13 cellular contexts compared by ENCODE assay signal in the genomic region with DNA sequence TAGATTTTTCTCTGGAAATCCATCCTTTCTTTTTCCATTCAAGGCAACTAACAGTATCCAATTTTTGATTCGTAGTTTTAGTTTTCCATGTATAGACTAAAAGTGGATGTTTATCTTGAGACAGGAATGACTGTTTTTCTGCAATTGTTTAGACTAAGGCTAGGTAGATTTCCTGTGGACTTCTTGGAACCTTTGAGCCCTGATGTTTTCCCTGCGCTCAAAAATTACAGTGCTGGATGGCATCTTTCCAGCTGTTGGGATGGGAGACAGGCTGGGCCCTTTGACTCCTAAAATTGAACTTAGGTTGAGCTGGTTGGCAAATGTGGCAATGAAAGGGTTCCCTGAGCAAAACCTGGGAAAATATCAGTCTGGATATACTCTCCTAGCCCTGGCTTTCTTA.
DNase-seq lines count a peak whose midpoint lies in the region; ATAC-seq and TF ChIP-seq lines count a peak whose summit lies in the region.
"Had no signal": no experiment of that assay in that cellular context is flagged by ENCODE, and none has a peak within 500 bp of the region (broad histone marks: within the 10 kb centered on the region; RNA-seq: fewer than 3 reads in every experiment).

No MANE protein-coding gene starts in this region.

- in situ Hi-C loops in IMR-90 (cut with MboI; ENCODE audit: low sequenced_read_pairs) = no loop called here

- H2AK5ac ChIP-seq in IMR-90 (ENCODE audit: low read depth, low read length) = 0 out of 2 replicates have a peak overlapping the region, but pooled peaks have one; percentile 30

- no peak overlapping the region for H2AK9ac ChIP-seq in IMR-90 (replicated peaks; ENCODE audit: low read depth, low read length, poor library complexity)

- DNase-seq in IMR-90 (no peak), nucleus accumbens (lab: John Stamatoyannopoulos, UW) (no peak), omental fat pad (ENCODE audit: low spot score) (no peak), AML-193 (lab: John Stamatoyannopoulos, UW) (no peak)
- no peak for DNase-seq in naive thymus-derived CD8-positive, alpha-beta T cell
- DNase-seq: DMS53, endodermal cell, left colon, NCI-H146, Right ventricle myocardium superior had no signal

- TF ChIP-seq RAD21 in IMR-90 (IDR thresholded peaks at IDR 0.05; ENCODE audit: low read length) = no peak

- no peak overlapping the region for H3K4me3 ChIP-seq in BLaER1 treated with 17β-estradiol and CSF1 and Interleukin-3, amounts not matched to agents 10 nM and 100 nM
- no peak overlapping the region for H3K4me3 ChIP-seq in IMR-90 (ENCODE audit: insufficient read depth, low read depth, low read length)

- no CpG with 5 or more reads among the region's 2 CpGs for WGBS in IMR-90 (ENCODE audit: extremely low coverage in 2 of 2, insufficient read length in 1 of 2), 2 experiments

- H3K9ac ChIP-seq in BLaER1 treated with 17β-estradiol and CSF1 and Interleukin-3, amounts not matched to agents 10 nM and 100 nM = no peak overlapping the region
- no peak overlapping the region for H3K9ac ChIP-seq in IMR-90 (ENCODE audit: low read depth, low read length)

- peak overlapping the region in 6 of 10 donors; percentile 15 to 93 (median 88) for H3K27ac Mint-ChIP-seq in naive thymus-derived CD8-positive, alpha-beta T cell
- H3K27ac Mint-ChIP-seq: endodermal cell had no signal

- H3K36me3 Mint-ChIP-seq in naive thymus-derived CD8-positive, alpha-beta T cell = peaks cover 0 to 3% (median 2%) of the 10 kb centered on the region in 3 donors

- intact Hi-C loops in IMR-90 (cut with micrococcal nuclease) = no loop called here

- H2AFZ ChIP-seq in IMR-90 (replicated peaks; ENCODE audit: low read length, poor library complexity) = no peak overlapping the region

- H3K23ac ChIP-seq in IMR-90 (ENCODE audit: low read depth, low read length) = no peak overlapping the region

- POLR2A ChIA-PET in IMR-90 (lab: Charles Lee; ENCODE audit: unreplicated experiment) = no interaction called here
- POLR2A ChIA-PET in naive thymus-derived CD8-positive, alpha-beta T cell (lab: Charles Lee) = interaction anchor here (1.1 to 6.5 kb wide), 8 partner anchors 10 to 180 kb away, joined by 3 to 37 read pairs (median 6); a partner anchor contains a TSS

- peak overlapping the region in 1 of 2 experiments; percentile 82; a peak in 2 of 4 replicates for H4K8ac ChIP-seq in IMR-90 (ENCODE audit: low read depth in 2 of 2, low read length in 2 of 2)

- peak overlapping the region; percentile 42; the same call in 1 of the 2 replicates for H4K91ac ChIP-seq in IMR-90 (ENCODE audit: insufficient read depth, low read depth, low read length)

- H4K20me1 ChIP-seq in BLaER1 treated with 17β-estradiol and CSF1 and Interleukin-3, amounts not matched to agents 10 nM and 100 nM = peaks cover 0 to 25% (median 0%) of the 10 kb centered on the region in 11 experiments; a peak in 5 of 22 replicates
- H4K20me1 ChIP-seq in IMR-90 (ENCODE audit: insufficient read depth, low read length) = no peaks in the 10 kb centered on the region

- no peak overlapping the region for H3K14ac ChIP-seq in IMR-90 (replicated peaks; ENCODE audit: low read depth, low read length)

- ATAC-seq in IMR-90 (ENCODE audit: low read depth) (no peak), omental fat pad (ENCODE audit: low FRiP score) (no peak)
- ATAC-seq in naive thymus-derived CD8-positive, alpha-beta T cell = no peak
- ATAC-seq: left colon had no signal

- peak overlapping the region; percentile 82 for H2BK5ac ChIP-seq in IMR-90 (ENCODE audit: low read depth, low read length, poor library complexity, severe bottlenecking)

- H3K4me2 ChIP-seq in BLaER1 treated with 17β-estradiol and CSF1 and Interleukin-3, amounts not matched to agents 10 nM and 100 nM = peak overlapping the region in 9 of 11 experiments; percentile 50 to 92 (median 74); a peak in 12 of 22 replicates
- no peak overlapping the region for H3K4me2 ChIP-seq in IMR-90 (ENCODE audit: low read depth, low read length)

- H3K56ac ChIP-seq in IMR-90 (ENCODE audit: extremely low read depth, insufficient read depth, low read length) = no peak overlapping the region

- dilution Hi-C loops in IMR-90 (cut with HindIII; ENCODE audit: low sequenced_read_pairs, unreplicated experiment) = no loop called here

- TF ChIP-seq CTCF in IMR-90 (conservative IDR thresholded peaks at IDR 0.05; ENCODE audit: low read depth, low read length) = no peak
- TF ChIP-seq CTCF in omental fat pad (IDR thresholded peaks at IDR 0.05) = no peak

- H3K4me1 ChIP-seq in BLaER1 treated with 17β-estradiol and CSF1 and Interleukin-3, amounts not matched to agents 10 nM and 100 nM = peaks cover 54 to 87% (median 75%) of the 10 kb centered on the region in 10 experiments
- peaks cover 25% of the 10 kb centered on the region for H3K4me1 ChIP-seq in IMR-90 (ENCODE audit: control insufficient read depth, insufficient read depth, low read length)

- H3K4me1 Mint-ChIP-seq in naive thymus-derived CD8-positive, alpha-beta T cell = peaks cover 52 to 93% (median 90%) of the 10 kb centered on the region in 4 donors

- H3K79me1 ChIP-seq in IMR-90 (ENCODE audit: low read depth in 1 of 2, low read length in 2 of 2) = peaks cover 9 to 17% of the 10 kb centered on the region in 2 experiments; a peak in 3 of 4 replicates

- no peaks in the 10 kb centered on the region for H3K27me3 ChIP-seq in BLaER1 treated with 17β-estradiol and CSF1 and Interleukin-3, amounts not matched to agents 10 nM and 100 nM
- H3K27me3 ChIP-seq in IMR-90 (ENCODE audit: control insufficient read depth, insufficient read depth, low read length) = no peaks in the 10 kb centered on the region

- H3K4me3 Mint-ChIP-seq in naive thymus-derived CD8-positive, alpha-beta T cell = peak overlapping the region in 5 of 10 donors; percentile 71 to 85 (median 79)
- H3K4me3 Mint-ChIP-seq: B cell, endodermal cell had no signal

- no peak overlapping the region for H3K27ac ChIP-seq in BLaER1 treated with 17β-estradiol and CSF1 and Interleukin-3, amounts not matched to agents 10 nM and 100 nM
- H3K27ac ChIP-seq in IMR-90 (ENCODE audit: insufficient read depth, low read length) (no peak overlapping the region), angular gyrus (ENCODE audit: low read depth, low read length) (peak overlapping the region; percentile 3)

- peak overlapping the region; percentile 50; the same call in 1 of the 2 replicates for H3K18ac ChIP-seq in IMR-90 (ENCODE audit: low read depth, low read length)

- TF ChIP-seq POLR2A in IMR-90 (IDR thresholded peaks at IDR 0.05; ENCODE audit: low read depth, low read length) = no peak

- H2BK15ac ChIP-seq in IMR-90 (ENCODE audit: low read depth, low read length) = peak overlapping the region; percentile 31; the same call in 2 of the 3 replicates

- 0 out of 2 replicates have a peak overlapping the region, but pooled peaks have one; percentile 6 for H2BK20ac ChIP-seq in IMR-90 (ENCODE audit: low read depth, low read length)

- peaks cover 0 to 6% (median 0%) of the 10 kb centered on the region in 9 donors for H3K9me3 Mint-ChIP-seq in naive thymus-derived CD8-positive, alpha-beta T cell

- peaks cover 0 to 7% (median 0%) of the 10 kb centered on the region in 11 experiments; a peak in 4 of 22 replicates for H3K9me3 ChIP-seq in BLaER1 treated with 17β-estradiol and CSF1 and Interleukin-3, amounts not matched to agents 10 nM and 100 nM (replicated peaks in 1 of 11)
- H3K9me3 ChIP-seq in IMR-90 (ENCODE audit: control insufficient read depth, insufficient read depth, low read length) = no peaks in the 10 kb centered on the region

- peak overlapping the region; percentile 87 for H2BK120ac ChIP-seq in IMR-90 (ENCODE audit: low read depth, low read length)

- H4K5ac ChIP-seq in IMR-90 (ENCODE audit: low read depth, low read length) = 0 out of 2 replicates have a peak overlapping the region, but pooled peaks have one; percentile 27

- no peaks in the 10 kb centered on the region for H3K27me3 Mint-ChIP-seq in naive thymus-derived CD8-positive, alpha-beta T cell
- H3K27me3 Mint-ChIP-seq: B cell had no signal

- no TSS peak for BruUV-seq in IMR-90 (replicated peaks; lab: Mats Ljungman, UMichigan)

- H3K9me1 ChIP-seq in IMR-90 (ENCODE audit: insufficient read depth, low read length) = peaks cover 9% of the 10 kb centered on the region; the same call in 1 of the 2 replicates

- peak overlapping the region; percentile 42; the same call in 1 of the 2 replicates for H3K4ac ChIP-seq in IMR-90 (ENCODE audit: low read depth, low read length)

- H3K36me3 ChIP-seq in BLaER1 treated with 17β-estradiol and CSF1 and Interleukin-3, amounts not matched to agents 10 nM and 100 nM = peaks cover 6 to 52% (median 16%) of the 10 kb centered on the region in 11 experiments; a peak in 18 of 22 replicates
- peaks cover 2% of the 10 kb centered on the region; the same call in 1 of the 2 replicates for H3K36me3 ChIP-seq in IMR-90 (ENCODE audit: control insufficient read depth, insufficient read depth, low read length)

- CTCF ChIA-PET in IMR-90 (lab: Yijun Ruan, JAX) = no interaction called here

TF ChIP-seq in IMR-90, 13 proteins besides CTCF, POLR2A, EP300 and RAD21:
- TF ChIP-seq CHD1 (IDR thresholded peaks at IDR 0.05; ENCODE audit: low read depth, low read length) (no peak), NFE2L2 (IDR thresholded peaks at IDR 0.05; ENCODE audit: low read depth, low read length) (no peak), FOS (IDR thresholded peaks at IDR 0.05; ENCODE audit: low read depth, low read length) (no peak), RCOR1 (IDR thresholded peaks at IDR 0.05; ENCODE audit: insufficient replicate concordance, low read length) (no peak), CEBPB (IDR thresholded peaks at IDR 0.05; ENCODE audit: low read depth, low read length) (no peak), MXI1 (IDR thresholded peaks at IDR 0.05; ENCODE audit: borderline replicate concordance, low read depth, low read length) (no peak), MAFK (IDR thresholded peaks at IDR 0.05; ENCODE audit: low read depth, low read length) (no peak)
- TF ChIP-seq, protein P1, sequence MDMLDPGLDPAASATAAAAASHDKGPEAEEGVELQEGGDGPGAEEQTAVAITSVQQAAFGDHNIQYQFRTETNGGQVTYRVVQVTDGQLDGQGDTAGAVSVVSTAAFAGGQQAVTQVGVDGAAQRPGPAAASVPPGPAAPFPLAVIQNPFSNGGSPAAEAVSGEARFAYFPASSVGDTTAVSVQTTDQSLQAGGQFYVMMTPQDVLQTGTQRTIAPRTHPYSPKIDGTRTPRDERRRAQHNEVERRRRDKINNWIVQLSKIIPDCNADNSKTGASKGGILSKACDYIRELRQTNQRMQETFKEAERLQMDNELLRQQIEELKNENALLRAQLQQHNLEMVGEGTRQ (IDR thresholded peaks at IDR 0.05; ENCODE audit: low read depth, low read length) = no peak
